ENCODE assay signal across 8 cellular contexts in the genomic region with DNA sequence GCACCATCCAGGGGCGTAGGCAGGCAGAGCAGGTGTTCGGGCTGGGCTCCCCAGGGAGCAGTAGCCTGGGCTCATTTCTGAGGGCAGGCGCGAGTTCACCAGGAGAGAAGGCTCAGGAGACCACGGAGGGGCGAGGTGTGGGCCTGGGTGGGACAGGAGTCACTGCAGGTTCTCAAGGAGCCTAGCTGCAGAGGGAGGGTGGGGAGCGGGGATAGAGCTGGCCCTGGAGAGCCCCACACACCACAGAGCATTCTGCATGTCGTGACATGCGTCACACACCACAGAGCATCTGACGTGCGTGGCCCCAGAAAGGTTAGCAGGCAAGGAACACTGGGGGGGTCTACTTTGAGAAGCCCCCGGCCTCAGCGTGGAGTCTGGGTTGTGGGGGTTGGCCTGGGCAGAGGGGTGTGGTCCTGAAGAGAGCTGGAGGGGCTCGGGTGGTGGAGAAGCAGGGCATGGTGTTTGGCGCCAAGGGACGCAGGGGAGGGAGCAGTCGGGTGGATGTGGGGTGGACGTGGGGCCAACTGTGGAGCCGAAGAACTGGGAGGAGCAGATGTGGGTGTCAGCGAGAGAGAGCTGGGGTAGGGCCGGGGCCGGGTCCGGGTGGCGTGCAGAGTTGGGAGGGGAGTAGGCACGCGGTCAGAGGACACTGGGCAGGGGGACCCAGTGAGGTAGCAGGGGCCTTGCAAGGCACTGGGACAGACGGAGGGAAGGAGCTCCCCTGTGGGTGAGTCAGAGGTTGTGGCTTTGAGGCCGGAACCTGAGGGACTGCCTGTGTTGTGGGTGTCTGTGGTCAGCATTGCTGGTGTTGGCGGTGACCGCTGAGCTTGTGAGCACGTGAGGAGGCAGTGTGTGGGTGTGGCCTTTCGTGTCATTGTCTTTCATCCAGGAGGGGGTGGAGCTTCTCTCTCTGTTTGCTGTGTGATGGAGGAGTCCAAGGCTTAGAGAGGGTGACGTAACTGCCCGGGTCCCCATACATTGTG. TPM values are rescaled to one million over a fixed set of nuclear protein-coding genes. Genes with fewer than 3 reads are reported as not detected.
A peak's percentile ranks its signal among the peaks of the same experiment; 100 is the strongest.
DNase-seq lines count a peak whose midpoint lies in the region; ATAC-seq and TF ChIP-seq lines count a peak whose summit lies in the region.

No MANE protein-coding gene starts in this region.

- H3K36me3 ChIP-seq in SJCRH30: peaks cover 31% of the 10 kb centered on the region

- peak; percentile 31 for DNase-seq in stimulated activated naive CD4-positive, alpha-beta T cell treated with Interleukin-2 at 50 U/mL for 16 hours (lab: John Stamatoyannopoulos, UW)
- no peak for DNase-seq in stimulated activated naive CD4-positive, alpha-beta T cell (lab: John Stamatoyannopoulos, UW)
- DNase-seq in SJCRH30: peak; percentile 44 to 49
- DNase-seq in fibroblast of mammary gland (ENCODE audit: low read depth): peak; percentile 95
- DNase-seq in stimulated activated CD8-positive, alpha-beta memory T cell treated with anti-CD3 and anti-CD28 coated beads, Interleukin-4, amount 100 ng/mL, for 48 hours: peak; percentile 70
- no peak for DNase-seq in RPMI8226
- no peak for DNase-seq in NCI-H1694 treated with DMSO at 0.1 percent for 48 hours (lab: John Stamatoyannopoulos, UW)

- H3K27me3 ChIP-seq in SJCRH30: no peaks in the 10 kb centered on the region

- H3K4me3 ChIP-seq in SJCRH30 (no peak overlapping the region), fibroblast of mammary gland (ENCODE audit: control insufficient read depth, low read depth, low read length) (no peak overlapping the region)

- TF ChIP-seq CTCF in fibroblast of mammary gland (conservative IDR thresholded peaks at IDR 0.05; ENCODE audit: control insufficient read depth, insufficient read depth, low read depth, low read length): no peak

- ATAC-seq in HG03196 (IDR thresholded peaks at IDR 0.05; ENCODE audit: unreplicated experiment): no peak

- H3K4me1 ChIP-seq in SJCRH30: no peaks in the 10 kb centered on the region

- no peak overlapping the region for H3K27ac ChIP-seq in SJCRH30

- H3K9me3 ChIP-seq in SJCRH30 (replicated peaks): no peaks in the 10 kb centered on the region

RNA-seq across cellular contexts. Expression of a gene that starts 25.5 kb away (rescaled TPM):
- total RNA-seq in SJCRH30 (2014; rRNA removed; shearing (Covaris generic)): 56.4 and 71.3 TPM in 2 replicates

Comparison
In these comparisons a context has a peak if more than half of its experiments do, and no peak if none do; other contexts are left out.
1. DNase-seq: peak in stimulated activated naive CD4-positive, alpha-beta T cell treated with Interleukin-2 at 50 U/mL for 16 hours (single experiment), SJCRH30 (2 of 2), fibroblast of mammary gland (single experiment) and stimulated activated CD8-positive, alpha-beta memory T cell treated with anti-CD3 and anti-CD28 coated beads, Interleukin-4, amount 100 ng/mL, for 48 hours (single experiment); none in stimulated activated naive CD4-positive, alpha-beta T cell (0 of 6), RPMI8226 (single experiment) and NCI-H1694 treated with DMSO at 0.1 percent for 48 hours (single experiment).